Comparison of ENCODE assay signal across 2 cellular contexts in genomic region chr13:30616927-30617314, GRCh38.
A peak's percentile ranks its signal among the peaks of the same experiment; 100 is the strongest.
TF ChIP-seq lines count a peak whose summit lies in the region.

No MANE protein-coding gene starts in this region.

TF ChIP-seq in A549, 52 proteins besides CTCF, POLR2A, EP300 and RAD21 (continued from another document):
- TF ChIP-seq REST (IDR thresholded peaks at IDR 0.05) (no peak), SREBF2 (IDR thresholded peaks at IDR 0.05) (no peak)

TF ChIP-seq in SK-N-SH, 30 proteins besides CTCF, POLR2A, EP300 and RAD21 (continued from another document):
- TF ChIP-seq REST (IDR thresholded peaks at IDR 0.05; ENCODE audit: low read depth, low read length): no peak
- TF ChIP-seq MAX (IDR thresholded peaks at IDR 0.05; ENCODE audit: low read depth): no peak
- TF ChIP-seq MEF2A (IDR thresholded peaks at IDR 0.05; ENCODE audit: borderline replicate concordance, low read depth): no peak
- TF ChIP-seq ZBTB33 (IDR thresholded peaks at IDR 0.05; ENCODE audit: borderline replicate concordance, low read depth): no peak
- TF ChIP-seq CHD2 (IDR thresholded peaks at IDR 0.05; ENCODE audit: low read length, partially characterized antibody): peak; percentile 34
- TF ChIP-seq TAF1 (IDR thresholded peaks at IDR 0.05; ENCODE audit: borderline replicate concordance, low read depth, low read length): peak; percentile 69
- no peak for TF ChIP-seq FOXJ3 (CRISPR knock-in tag; IDR thresholded peaks at IDR 0.05)
- TF ChIP-seq USF2 (IDR thresholded peaks at IDR 0.05; ENCODE audit: borderline replicate concordance, low read depth, low read length): peak; percentile 41; the same call in 1 of the 2 replicates
- no peak for TF ChIP-seq SMC3 (IDR thresholded peaks at IDR 0.05; ENCODE audit: low read depth, low read length)
- no peak for TF ChIP-seq FOSL2 (IDR thresholded peaks at IDR 0.05; ENCODE audit: borderline replicate concordance, low read depth)
- no peak for TF ChIP-seq SIN3A (IDR thresholded peaks at IDR 0.05; ENCODE audit: borderline replicate concordance, low read depth, low read length)
- TF ChIP-seq POLR2AphosphoS5 (IDR thresholded peaks at IDR 0.05; ENCODE audit: low read depth, low read length): peak; percentile 81; the same call in 1 of the 2 replicates
- TF ChIP-seq USF1 (IDR thresholded peaks at IDR 0.05; ENCODE audit: borderline replicate concordance, low read depth): peak; percentile 83; the same call in 1 of the 2 replicates
- TF ChIP-seq EZH2phosphoT487 (IDR thresholded peaks at IDR 0.05; ENCODE audit: borderline replicate concordance, low read depth): no peak
- TF ChIP-seq YY1 (IDR thresholded peaks at IDR 0.05; ENCODE audit: low read depth): no peak
TF ChIP-seq in SK-N-SH: peak in this region for 5.
